Comparison of ENCODE assay signal across 9 cellular contexts in genomic region chr14:56581041-56581727, GRCh38. TPM values are rescaled to one million over a fixed set of nuclear protein-coding genes. Genes with fewer than 3 reads are reported as not detected.
DNase-seq lines count a peak whose midpoint lies in the region; ATAC-seq, FAIRE-seq and TF ChIP-seq lines count a peak whose summit lies in the region.
"Had no signal": no experiment of that assay in that cellular context is flagged by ENCODE, and none has a peak within 500 bp of the region (broad histone marks: within the 10 kb centered on the region; RNA-seq: fewer than 3 reads in every experiment).

No MANE protein-coding gene starts in this region.

- no peak for TF ChIP-seq EP300 in A549 (IDR thresholded peaks at IDR 0.05)

- 70% methylated on average over 6 of the region's 6 CpGs for WGBS in A549 (ENCODE audit: missing lambda C conversion rate)

- H3K4me2 ChIP-seq in A549: peak overlapping the region; percentile 86

- intact Hi-C loops in kidney (cut with DNase I): no loop called here

- POLR2A ChIA-PET in A549 (lab: Yijun Ruan, JAX): no interaction called here

- no peak for TF ChIP-seq POLR2A in A549 (IDR thresholded peaks at IDR 0.05; ENCODE audit: low read length)

- TF ChIP-seq CTCF in A549 (IDR thresholded peaks at IDR 0.05): no peak
- no peak for TF ChIP-seq CTCF in WERI-Rb-1 (IDR thresholded peaks at IDR 0.05; ENCODE audit: low read depth, low read length)
- TF ChIP-seq CTCF in kidney (IDR thresholded peaks at IDR 0.05; ENCODE audit: borderline replicate concordance, extremely low read depth, insufficient read depth): no peak

- H3K27ac ChIP-seq in A549: no peak overlapping the region
- H3K27ac ChIP-seq in WERI-Rb-1: no peak overlapping the region
- no peak overlapping the region for H3K27ac ChIP-seq in kidney (ENCODE audit: low read depth in 2 of 2, low read length in 2 of 2)

- H3K4me3 ChIP-seq in A549 (peak overlapping the region; percentile 87; the same call in 2 of the 3 replicates), WERI-Rb-1 (ENCODE audit: low read depth, low read length) (peak overlapping the region; percentile 92), kidney (ENCODE audit: low read length in 2 of 2) (peak overlapping the region; percentile 89 to 90)

- H3K9me3 ChIP-seq in A549: no peaks in the 10 kb centered on the region
- H3K9me3 ChIP-seq in WERI-Rb-1 (ENCODE audit: severe bottlenecking): no peaks in the 10 kb centered on the region
- no peaks in the 10 kb centered on the region for H3K9me3 ChIP-seq in kidney (ENCODE audit: control insufficient read depth in 1 of 2, low read length in 2 of 2)

- no peaks in the 10 kb centered on the region for H3K27me3 ChIP-seq in WERI-Rb-1 (ENCODE audit: insufficient read depth, low read depth, severe bottlenecking)

- H3K4me1 ChIP-seq in A549 (peaks cover 14% of the 10 kb centered on the region; the same call in 1 of the 3 replicates), kidney (ENCODE audit: control insufficient read depth in 1 of 2, insufficient read depth in 1 of 2, low read depth in 1 of 2, low read length in 2 of 2) (peaks cover 11 to 16% of the 10 kb centered on the region in 2 donors)

- TF ChIP-seq RAD21 in A549 (conservative IDR thresholded peaks at IDR 0.05 in 1 of 2, IDR thresholded peaks at IDR 0.05 in 1 of 2): no peak

- H3K36me3 ChIP-seq in WERI-Rb-1 (peaks cover 7% of the 10 kb centered on the region), kidney (ENCODE audit: control insufficient read depth in 1 of 2, insufficient read depth in 2 of 2, low read length in 2 of 2) (peaks cover 2 to 7% of the 10 kb centered on the region in 2 donors)

- CTCF ChIA-PET in A549 (lab: Yijun Ruan, JAX): interaction anchor here (2.0 kb wide), 1 partner anchor 91 kb away, joined by 5 read pairs; no protein-coding TSS in a partner anchor

- no peak for ATAC-seq in A549
- peak; percentile 19 for ATAC-seq in GM18868 (IDR thresholded peaks at IDR 0.05; ENCODE audit: unreplicated experiment)
- ATAC-seq in GM19351 (IDR thresholded peaks at IDR 0.05; ENCODE audit: unreplicated experiment): no peak
- ATAC-seq in HG03442 (IDR thresholded peaks at IDR 0.05; ENCODE audit: unreplicated experiment): no peak

- H3K9ac ChIP-seq in kidney (ENCODE audit: low read length in 2 of 2): peak overlapping the region in 1 of 2 donors; percentile 7

- FAIRE-seq in A549 (lab: Jason Lieb, UNC) (no peak), kidney (lab: Jason Lieb, UNC) (no peak)

- no peak for DNase-seq in A549 (ENCODE audit: low read depth in 1 of 2, low spot score in 1 of 2)
- no peak for DNase-seq in WERI-Rb-1
- no peak for DNase-seq in kidney
- no peak for DNase-seq in UCSD-AML1 (lab: John Stamatoyannopoulos, UW; ENCODE audit: unreplicated experiment)
- DNase-seq in activated CD4-positive, alpha-beta T cell treated with anti-CD3 and anti-CD28 coated beads for 1 hour: no peak
- DNase-seq: NK-92 treated with Interleukin-12 subunit alpha and Interleukin-12 subunit beta, amount 100 ng/mL, for 24 hours had no signal

TF ChIP-seq in A549, 52 proteins besides CTCF, POLR2A, EP300 and RAD21:
- TF ChIP-seq RNF2 (IDR thresholded peaks at IDR 0.05; ENCODE audit: borderline replicate concordance, low read depth) (no peak), TP53 (CRISPR knock-in tag; IDR thresholded peaks at IDR 0.05) (no peak), CBX8 (IDR thresholded peaks at IDR 0.05) (no peak), ZC3H11A (IDR thresholded peaks at IDR 0.05) (no peak), GATA3 (IDR thresholded peaks at IDR 0.05; ENCODE audit: borderline replicate concordance) (no peak), FOSB (CRISPR knock-in tag; IDR thresholded peaks at IDR 0.05) (no peak), RFX5 (IDR thresholded peaks at IDR 0.05) (no peak), E2F6 (IDR thresholded peaks at IDR 0.05; ENCODE audit: borderline replicate concordance, low read depth) (no peak), RCOR1 (IDR thresholded peaks at IDR 0.05; ENCODE audit: low read depth, low read length) (no peak), HOXA7 (CRISPR knock-in tag; IDR thresholded peaks at IDR 0.05) (no peak), JUNB (IDR thresholded peaks at IDR 0.05) (no peak), RARB (CRISPR knock-in tag; IDR thresholded peaks at IDR 0.05) (no peak), JUN (IDR thresholded peaks at IDR 0.05) (no peak), ZNF302 (CRISPR knock-in tag; IDR thresholded peaks at IDR 0.05) (no peak), EHF (CRISPR knock-in tag; IDR thresholded peaks at IDR 0.05) (no peak), TFCP2L1 (CRISPR knock-in tag; IDR thresholded peaks at IDR 0.05) (no peak), HEYL (CRISPR knock-in tag; IDR thresholded peaks at IDR 0.05) (no peak), HES2 (IDR thresholded peaks at IDR 0.05) (no peak), NPAS2 (CRISPR knock-in tag; IDR thresholded peaks at IDR 0.05; ENCODE audit: borderline replicate concordance) (no peak), SMC3 (IDR thresholded peaks at IDR 0.05) (no peak)
TF ChIP-seq in A549: peak in this region for 0.

RNA-seq across cellular contexts. Expression of gene TMEM260, which starts 1.6 kb away (rescaled TPM):
- 15.3 and 17.6 TPM in 2 replicates for polyA plus RNA-seq in A549 (2011; rRNA removed)
- polyA plus RNA-seq in A549 (2012; cell fraction: cytosol; rRNA removed): 2.9 and 3.5 TPM in 2 replicates
- 7.0 and 11.9 TPM in 2 replicates for polyA plus RNA-seq in A549 (2012; cell fraction: nucleus; rRNA removed)
- 6.1 to 7.2 TPM (median 6.2 TPM) in 3 replicates for polyA plus RNA-seq in A549 (2017; fragmentation: RNase III; extraction: RNeasy Plus Mini Kit Qiagen cat#74134 plus additional on column Dnase treatment)
- 32.4 and 35.2 TPM in 2 replicates for polyA minus RNA-seq in A549 (2011; rRNA and poly(A)+ RNA removed)
- total RNA-seq in kidney: 24.3 TPM
- polyA plus RNA-seq in kidney (ENCODE audit: insufficient read depth, low read depth, low replicate concordance): 8.8 TPM
